Comparison of ENCODE assay signal across 14 cellular contexts in the genomic region with DNA sequence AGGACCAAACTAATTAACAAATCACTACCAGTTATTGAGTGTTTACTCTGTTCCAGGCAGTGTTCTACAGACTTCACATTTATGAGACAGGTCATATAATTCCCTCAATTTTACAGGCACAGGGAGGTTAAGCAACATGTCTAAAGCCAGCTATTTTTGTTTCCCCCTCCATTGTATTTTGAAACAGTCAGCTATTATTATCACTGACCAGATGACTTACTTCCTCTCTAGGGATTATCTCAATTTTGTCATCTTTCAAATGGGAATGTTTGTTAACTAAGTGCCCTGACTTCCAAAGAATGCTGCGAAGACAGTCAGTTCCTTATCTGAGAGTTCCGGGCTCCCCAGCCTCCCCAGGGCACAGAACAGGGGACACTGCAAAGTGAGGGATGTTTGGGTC. TPM values are rescaled to one million over a fixed set of nuclear protein-coding genes. Genes with fewer than 3 reads are reported as not detected.
DNase-seq lines count a peak whose midpoint lies in the region; ATAC-seq lines count a peak whose summit lies in the region.
"Had no signal": no experiment of that assay in that cellular context is flagged by ENCODE, and none has a peak within 500 bp of the region (broad histone marks: within the 10 kb centered on the region; RNA-seq: fewer than 3 reads in every experiment).

No MANE protein-coding gene starts in this region.

- peak overlapping the region; percentile 27 for H3K18ac ChIP-seq in neuronal stem cell (ENCODE audit: low read length)

- H3K27ac ChIP-seq in neuronal stem cell (replicated peaks; ENCODE audit: low read length): no peak overlapping the region
- H3K27ac ChIP-seq: neural progenitor cell had no signal

- no peak for ATAC-seq in GM21360 (IDR thresholded peaks at IDR 0.05; ENCODE audit: unreplicated experiment)

- DNase-seq in GM03348 (ENCODE audit: low spot score): peak; percentile 28
- peak; percentile 29 for DNase-seq in NCI-H69 (lab: John Stamatoyannopoulos, UW)
- DNase-seq in neuronal stem cell (ENCODE audit: low spot score): no peak
- DNase-seq in NCI-H1930 (lab: John Stamatoyannopoulos, UW): no peak
- no peak for DNase-seq in superior temporal gyrus (ENCODE audit: extremely low spot score)
- DNase-seq: CD4-positive, alpha-beta T cell; head of caudate nucleus; mesendoderm; NCI-H146; T-helper 1 cell had no signal

- H2BK5ac ChIP-seq in neuronal stem cell (ENCODE audit: low read length): no peak overlapping the region

- no peaks in the 10 kb centered on the region for H3K36me3 Mint-ChIP-seq in dendritic cell treated with granulocyte-macrophage colony-stimulating factor and Interleukin-4, amounts not matched to agents 40 ng/mL and 50 ng/mL, for 4 days (ENCODE audit: low read depth)
- H3K36me3 Mint-ChIP-seq: neural progenitor cell had no signal

- no peak overlapping the region for H2BK120ac ChIP-seq in neuronal stem cell (ENCODE audit: low read depth, low read length)

- no peak overlapping the region for H2AK5ac ChIP-seq in neuronal stem cell (ENCODE audit: low read depth, low read length)

- no peak overlapping the region for H4K8ac ChIP-seq in neuronal stem cell (ENCODE audit: low read depth, low read length)

- no peak overlapping the region for H3K14ac ChIP-seq in neuronal stem cell (ENCODE audit: low read length)

- H3K23ac ChIP-seq in neuronal stem cell (ENCODE audit: low read depth, low read length, poor library complexity): no peak overlapping the region

- H3K27me3 Mint-ChIP-seq in dendritic cell treated with granulocyte-macrophage colony-stimulating factor and Interleukin-4, amounts not matched to agents 40 ng/mL and 50 ng/mL, for 4 days: no peaks in the 10 kb centered on the region
- H3K27me3 Mint-ChIP-seq: CD4-positive, alpha-beta T cell had no signal

- H3K4me3 Mint-ChIP-seq in dendritic cell treated with granulocyte-macrophage colony-stimulating factor and Interleukin-4, amounts not matched to agents 40 ng/mL and 50 ng/mL, for 4 days: peak overlapping the region; percentile 34
- H3K4me3 Mint-ChIP-seq: CD4-positive, alpha-beta T cell; neural progenitor cell had no signal

- intact Hi-C loops in dendritic cell treated with granulocyte-macrophage colony-stimulating factor and Interleukin-4, amounts not matched to agents 40 ng/mL and 50 ng/mL, for 4 days (cut with micrococcal nuclease): no loop called here

- no peak overlapping the region for H2BK12ac ChIP-seq in neuronal stem cell (ENCODE audit: low read length)

- H3K9me3 ChIP-seq in neuronal stem cell (replicated peaks in 1 of 2; ENCODE audit: control insufficient read depth in 2 of 2, insufficient read depth in 1 of 2, low read depth in 1 of 2, low read length in 2 of 2): no peaks in the 10 kb centered on the region

- H3K4me1 Mint-ChIP-seq in dendritic cell treated with granulocyte-macrophage colony-stimulating factor and Interleukin-4, amounts not matched to agents 40 ng/mL and 50 ng/mL, for 4 days (ENCODE audit: low read depth): peaks cover 52% of the 10 kb centered on the region

- no peak overlapping the region for H3K4me2 ChIP-seq in neuronal stem cell (ENCODE audit: insufficient read depth, low read length, poor library complexity, severe bottlenecking)
- H3K4me2 ChIP-seq: neural progenitor cell had no signal

- H4K91ac ChIP-seq in neuronal stem cell (ENCODE audit: low read depth, low read length, poor library complexity): no peak overlapping the region

- no peak overlapping the region for H3K4me3 ChIP-seq in neuronal stem cell (ENCODE audit: low read length in 2 of 2)
- H3K4me3 ChIP-seq: neural progenitor cell had no signal

- no peaks in the 10 kb centered on the region for H3K79me1 ChIP-seq in neuronal stem cell (ENCODE audit: low read depth, low read length)

- H2BK15ac ChIP-seq in neuronal stem cell (ENCODE audit: low read length): no peak overlapping the region

- no peak overlapping the region for H3K9ac ChIP-seq in neuronal stem cell (ENCODE audit: low read depth, low read length, poor library complexity)
- H3K9ac ChIP-seq: neural progenitor cell had no signal

- H3K4ac ChIP-seq in neuronal stem cell (ENCODE audit: low read length): no peak overlapping the region

- no peak overlapping the region for H2AFZ ChIP-seq in neuronal stem cell (ENCODE audit: low read length)
- H2AFZ ChIP-seq: neural progenitor cell had no signal

- H3K36me3 ChIP-seq in neuronal stem cell (replicated peaks in 1 of 2; ENCODE audit: control insufficient read depth in 2 of 2, insufficient read depth in 2 of 2, low read length in 2 of 2): no peaks in the 10 kb centered on the region
- H3K36me3 ChIP-seq: neural progenitor cell had no signal

- no peaks in the 10 kb centered on the region for H3K27me3 ChIP-seq in neuronal stem cell (ENCODE audit: control insufficient read depth in 3 of 3, insufficient read depth in 3 of 3, low read depth in 1 of 3, low read length in 3 of 3)
- H3K27me3 ChIP-seq: neural progenitor cell had no signal

- H3K4me1 ChIP-seq in neuronal stem cell (ENCODE audit: control insufficient read depth in 2 of 2, insufficient read depth in 1 of 2, low read depth in 1 of 2, low read length in 2 of 2): peaks cover 2 to 5% of the 10 kb centered on the region in 2 donors

- H3K9me3 Mint-ChIP-seq in dendritic cell treated with granulocyte-macrophage colony-stimulating factor and Interleukin-4, amounts not matched to agents 40 ng/mL and 50 ng/mL, for 4 days: no peaks in the 10 kb centered on the region
- H3K9me3 Mint-ChIP-seq: activated T-helper 2 cell treated with anti-CD3 and anti-CD28 coated beads, Interferon-gamma antibody, Interleukin-2, Interleukin-4, amounts not matched to agents 10 μg/mL and 5 μg/mL and 100 μg/mL, durations not matched to agents 14 hours and 24 hours and 36 hours; CD4-positive, alpha-beta T cell; neural progenitor cell had no signal

- WGBS in neuronal stem cell (ENCODE audit: extremely low coverage in 2 of 2, insufficient read length in 2 of 2, insufficient replicate concordance in 1 of 2), 2 donors: no CpG with 5 or more reads among the region's 2 CpGs

- peak overlapping the region; percentile 64 for H3K27ac Mint-ChIP-seq in dendritic cell treated with granulocyte-macrophage colony-stimulating factor and Interleukin-4, amounts not matched to agents 40 ng/mL and 50 ng/mL, for 4 days
- H3K27ac Mint-ChIP-seq: activated T-helper 2 cell treated with anti-CD3 and anti-CD28 coated beads, Interferon-gamma antibody, Interleukin-2, Interleukin-4, amounts not matched to agents 10 μg/mL and 5 μg/mL and 100 μg/mL, durations not matched to agents 14 hours and 24 hours and 36 hours; CD4-positive, alpha-beta T cell; neural progenitor cell had no signal

RNA-seq across cellular contexts. Expression of a gene that starts 5.6 kb away (rescaled TPM):
- polyA plus RNA-seq in neuronal stem cell (2013, experiment 1 of 2): 39.7 TPM
- 39.2 TPM for polyA plus RNA-seq in neuronal stem cell (2013, experiment 2 of 2)

RNA-seq across cellular contexts. Expression of a gene that starts 7.8 kb away (rescaled TPM):
- polyA plus RNA-seq in neuronal stem cell (2013, experiment 1 of 2): not detected
- not detected for polyA plus RNA-seq in neuronal stem cell (2013, experiment 2 of 2)

RNA-seq across cellular contexts. Expression of a gene that starts 36.9 kb away (rescaled TPM):
- polyA plus RNA-seq in neuronal stem cell (2013, experiment 1 of 2): 0.52 TPM
- 0.55 TPM for polyA plus RNA-seq in neuronal stem cell (2013, experiment 2 of 2)

RNA-seq across cellular contexts. Expression of a gene that starts 44.2 kb away (rescaled TPM):
- polyA plus RNA-seq in neuronal stem cell (2013, experiment 1 of 2): 69.1 TPM
- polyA plus RNA-seq in neuronal stem cell (2013, experiment 2 of 2): 69.7 TPM

RNA-seq across cellular contexts. Expression of a gene that starts 55.3 kb away (rescaled TPM):
- polyA plus RNA-seq in neuronal stem cell (2013, experiment 1 of 2): 7.3 TPM
- 7.4 TPM for polyA plus RNA-seq in neuronal stem cell (2013, experiment 2 of 2)

Comparison
In these comparisons a context has a peak if more than half of its experiments do, and no peak if none do; other contexts are left out.
1. DNase-seq: peak in GM03348 (single experiment) and NCI-H69 (single experiment); none in neuronal stem cell (single experiment), NCI-H1930 (0 of 2) and superior temporal gyrus (single experiment).